In the genomic region with DNA sequence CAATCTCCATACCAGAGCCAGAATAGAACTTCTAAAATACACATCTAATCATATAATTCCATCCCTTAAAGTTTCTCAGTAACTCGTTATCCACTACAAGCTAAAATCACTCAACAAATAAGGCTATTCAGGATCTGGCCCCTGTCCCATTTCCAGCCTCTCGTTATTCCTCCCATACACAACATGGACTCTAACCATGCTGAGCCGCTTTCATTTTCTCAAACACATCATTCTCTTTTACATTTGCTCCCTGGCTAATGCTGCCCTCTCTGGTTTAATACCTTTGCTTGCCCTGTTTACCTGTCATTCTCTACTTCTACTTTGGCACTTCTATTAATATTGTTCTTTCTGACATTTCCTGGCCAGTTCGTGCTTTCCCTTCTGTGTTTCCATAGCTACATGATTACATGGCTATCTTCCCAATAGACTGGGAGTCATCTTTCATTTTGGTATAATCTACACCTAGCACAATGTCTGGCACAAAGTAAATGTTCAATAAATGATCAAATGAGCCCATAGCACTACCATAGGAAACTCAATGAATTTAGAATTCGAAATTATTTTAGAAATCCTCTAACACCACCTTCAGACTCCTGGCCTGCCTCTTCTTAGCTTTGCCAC, we compare ENCODE assay signal across 13 cellular contexts.
DNase-seq lines count a peak whose midpoint lies in the region; ATAC-seq and TF ChIP-seq lines count a peak whose summit lies in the region.
"Had no signal": no experiment of that assay in that cellular context is flagged by ENCODE, and none has a peak within 500 bp of the region (broad histone marks: within the 10 kb centered on the region; RNA-seq: fewer than 3 reads in every experiment).

No MANE protein-coding gene starts in this region.

- H3K27ac ChIP-seq in left lung = no peak overlapping the region
- H3K27ac ChIP-seq: testis had no signal

- H3K9me3 ChIP-seq in left lung = no peaks in the 10 kb centered on the region
- H3K9me3 ChIP-seq: testis had no signal

- H3K4me3 ChIP-seq in left lung = no peak overlapping the region
- H3K4me3 ChIP-seq: testis had no signal

- H3K27me3 ChIP-seq in left lung = no peaks in the 10 kb centered on the region
- H3K27me3 ChIP-seq: testis had no signal

- DNase-seq in DMS153 treated with DMSO at 0.1 percent for 48 hours (lab: John Stamatoyannopoulos, UW; ENCODE audit: unreplicated experiment) (peak; percentile 65), NCI-H1092 (lab: John Stamatoyannopoulos, UW) (peak; percentile 37), SHP77 treated with DMSO at 0.1 percent for 48 hours (lab: John Stamatoyannopoulos, UW) (peak; percentile 87), left colon (no peak), left lung (no peak)
- DNase-seq in activated CD4-positive, alpha-beta T cell treated with anti-CD3 and anti-CD28 coated beads, Interleukin-2, amount 50 U/mL, for 48 hours = no peak
- DNase-seq in stimulated activated CD4-positive, alpha-beta T cell treated with anti-CD3 and anti-CD28 coated beads, Interleukin-4, amount 100 ng/mL, for 1 hour = no peak
- DNase-seq: activated CD4-positive, alpha-beta memory T cell treated with anti-CD3 and anti-CD28 coated beads, Interleukin-2, amount 10 ng/mL, durations not matched to agents 7 days and 5 days; activated naive CD8-positive, alpha-beta T cell treated with anti-CD3 and anti-CD28 coated beads for 36 hours; immature natural killer cell; stimulated activated CD4-positive, alpha-beta T cell treated with anti-CD3 and anti-CD28 coated beads, Interleukin-2, amount 100 ng/mL, for 24 hours; testis had no signal

- no peaks in the 10 kb centered on the region for H3K36me3 ChIP-seq in left lung

- ATAC-seq in left colon (peak; percentile 53), left lung (no peak), GM18907 (IDR thresholded peaks at IDR 0.05; ENCODE audit: unreplicated experiment) (no peak)

- intact Hi-C loops in left colon (cut with DNase I, micrococcal nuclease) (no loop called here), left lung (cut with DNase I) (no loop called here)

- H3K4me1 ChIP-seq in left lung = no peaks in the 10 kb centered on the region
- H3K4me1 ChIP-seq: testis had no signal

- TF ChIP-seq CTCF in left lung (IDR thresholded peaks at IDR 0.05) = no peak

Comparison
In these comparisons a context has a peak if more than half of its experiments do, and no peak if none do; other contexts are left out.
1. DNase-seq: peak in DMS153 treated with DMSO at 0.1 percent for 48 hours (single experiment), NCI-H1092 (single experiment) and SHP77 treated with DMSO at 0.1 percent for 48 hours (single experiment); none in left colon (0 of 2), left lung (0 of 2), activated CD4-positive, alpha-beta T cell treated with anti-CD3 and anti-CD28 coated beads, Interleukin-2, amount 50 U/mL, for 48 hours (0 of 2) and stimulated activated CD4-positive, alpha-beta T cell treated with anti-CD3 and anti-CD28 coated beads, Interleukin-4, amount 100 ng/mL, for 1 hour (single experiment).